In the genomic region with DNA sequence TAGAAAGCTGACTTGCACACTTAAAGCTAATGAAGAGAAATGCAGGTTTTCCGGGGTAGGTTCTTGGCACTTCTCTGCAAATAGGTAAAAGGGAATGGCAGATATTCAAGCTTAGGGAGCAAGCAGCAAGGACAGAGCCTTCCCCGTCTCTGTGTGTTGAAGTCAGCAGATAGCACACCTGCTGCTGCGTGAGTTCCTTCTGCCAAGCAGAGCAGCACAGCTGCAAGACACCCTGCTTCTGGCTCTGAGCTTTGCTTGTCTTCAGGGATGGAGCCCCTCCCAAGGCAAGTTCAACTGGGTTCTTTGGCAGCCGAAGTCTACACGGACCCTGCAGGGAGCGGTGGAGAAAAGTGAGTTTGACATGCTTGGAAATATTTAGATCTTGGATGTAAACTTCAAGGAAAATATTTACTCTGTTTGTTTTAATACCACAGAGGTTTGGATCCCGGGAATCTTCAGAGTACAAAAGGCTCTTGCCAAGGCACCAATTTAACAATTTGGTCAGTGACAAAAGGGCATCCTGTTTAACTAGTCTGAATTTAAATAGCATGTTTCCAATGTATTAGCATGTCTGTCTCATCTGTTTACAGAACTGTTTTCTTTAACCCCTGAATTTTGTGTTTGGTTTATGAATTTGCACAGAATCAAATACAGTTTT, we compare ENCODE assay signal across 1 cellular context.
TF ChIP-seq lines count a peak whose summit lies in the region.

No MANE protein-coding gene starts in this region.

TF ChIP-seq in GM23338, 12 proteins besides CTCF, POLR2A, EP300 and RAD21:
- TF ChIP-seq, protein P1, sequence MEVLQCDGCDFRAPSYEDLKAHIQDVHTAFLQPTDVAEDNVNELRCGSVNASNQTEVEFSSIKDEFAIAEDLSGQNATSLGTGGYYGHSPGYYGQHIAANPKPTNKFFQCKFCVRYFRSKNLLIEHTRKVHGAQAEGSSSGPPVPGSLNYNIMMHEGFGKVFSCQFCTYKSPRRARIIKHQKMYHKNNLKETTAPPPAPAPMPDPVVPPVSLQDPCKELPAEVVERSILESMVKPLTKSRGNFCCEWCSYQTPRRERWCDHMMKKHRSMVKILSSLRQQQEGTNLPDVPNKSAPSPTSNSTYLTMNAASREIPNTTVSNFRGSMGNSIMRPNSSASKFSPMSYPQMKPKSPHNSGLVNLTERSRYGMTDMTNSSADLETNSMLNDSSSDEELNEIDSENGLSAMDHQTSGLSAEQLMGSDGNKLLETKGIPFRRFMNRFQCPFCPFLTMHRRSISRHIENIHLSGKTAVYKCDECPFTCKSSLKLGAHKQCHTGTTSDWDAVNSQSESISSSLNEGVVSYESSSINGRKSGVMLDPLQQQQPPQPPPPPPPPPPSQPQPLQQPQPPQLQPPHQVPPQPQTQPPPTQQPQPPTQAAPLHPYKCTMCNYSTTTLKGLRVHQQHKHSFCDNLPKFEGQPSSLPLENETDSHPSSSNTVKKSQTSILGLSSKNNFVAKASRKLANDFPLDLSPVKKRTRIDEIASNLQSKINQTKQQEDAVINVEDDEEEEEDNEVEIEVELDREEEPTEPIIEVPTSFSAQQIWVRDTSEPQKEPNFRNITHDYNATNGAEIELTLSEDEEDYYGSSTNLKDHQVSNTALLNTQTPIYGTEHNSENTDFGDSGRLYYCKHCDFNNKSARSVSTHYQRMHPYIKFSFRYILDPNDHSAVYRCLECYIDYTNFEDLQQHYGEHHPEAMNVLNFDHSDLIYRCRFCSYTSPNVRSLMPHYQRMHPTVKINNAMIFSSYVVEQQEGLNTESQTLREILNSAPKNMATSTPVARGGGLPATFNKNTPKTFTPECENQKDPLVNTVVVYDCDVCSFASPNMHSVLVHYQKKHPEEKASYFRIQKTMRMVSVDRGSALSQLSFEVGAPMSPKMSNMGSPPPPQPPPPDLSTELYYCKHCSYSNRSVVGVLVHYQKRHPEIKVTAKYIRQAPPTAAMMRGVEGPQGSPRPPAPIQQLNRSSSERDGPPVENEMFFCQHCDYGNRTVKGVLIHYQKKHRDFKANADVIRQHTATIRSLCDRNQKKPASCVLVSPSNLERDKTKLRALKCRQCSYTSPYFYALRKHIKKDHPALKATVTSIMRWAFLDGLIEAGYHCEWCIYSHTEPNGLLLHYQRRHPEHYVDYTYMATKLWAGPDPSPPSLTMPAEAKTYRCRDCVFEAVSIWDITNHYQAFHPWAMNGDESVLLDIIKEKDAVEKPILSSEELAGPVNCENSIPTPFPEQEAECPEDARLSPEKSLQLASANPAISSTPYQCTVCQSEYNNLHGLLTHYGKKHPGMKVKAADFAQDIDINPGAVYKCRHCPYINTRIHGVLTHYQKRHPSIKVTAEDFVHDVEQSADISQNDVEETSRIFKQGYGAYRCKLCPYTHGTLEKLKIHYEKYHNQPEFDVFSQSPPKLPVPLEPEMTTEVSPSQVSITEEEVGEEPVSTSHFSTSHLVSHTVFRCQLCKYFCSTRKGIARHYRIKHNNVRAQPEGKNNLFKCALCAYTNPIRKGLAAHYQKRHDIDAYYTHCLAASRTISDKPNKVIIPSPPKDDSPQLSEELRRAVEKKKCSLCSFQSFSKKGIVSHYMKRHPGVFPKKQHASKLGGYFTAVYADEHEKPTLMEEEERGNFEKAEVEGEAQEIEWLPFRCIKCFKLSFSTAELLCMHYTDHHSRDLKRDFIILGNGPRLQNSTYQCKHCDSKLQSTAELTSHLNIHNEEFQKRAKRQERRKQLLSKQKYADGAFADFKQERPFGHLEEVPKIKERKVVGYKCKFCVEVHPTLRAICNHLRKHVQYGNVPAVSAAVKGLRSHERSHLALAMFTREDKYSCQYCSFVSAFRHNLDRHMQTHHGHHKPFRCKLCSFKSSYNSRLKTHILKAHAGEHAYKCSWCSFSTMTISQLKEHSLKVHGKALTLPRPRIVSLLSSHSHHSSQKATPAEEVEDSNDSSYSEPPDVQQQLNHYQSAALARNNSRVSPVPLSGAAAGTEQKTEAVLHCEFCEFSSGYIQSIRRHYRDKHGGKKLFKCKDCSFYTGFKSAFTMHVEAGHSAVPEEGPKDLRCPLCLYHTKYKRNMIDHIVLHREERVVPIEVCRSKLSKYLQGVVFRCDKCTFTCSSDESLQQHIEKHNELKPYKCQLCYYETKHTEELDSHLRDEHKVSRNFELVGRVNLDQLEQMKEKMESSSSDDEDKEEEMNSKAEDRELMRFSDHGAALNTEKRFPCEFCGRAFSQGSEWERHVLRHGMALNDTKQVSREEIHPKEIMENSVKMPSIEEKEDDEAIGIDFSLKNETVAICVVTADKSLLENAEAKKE (CRISPR knock-in tag; IDR thresholded peaks at IDR 0.05), result peak; percentile 92
- TF ChIP-seq ZNF114 (CRISPR knock-in tag; IDR thresholded peaks at IDR 0.05), result no peak
